ENCODE assay signal across 27 cellular contexts in genomic region chr7:133199831-133200230, GRCh38. TPM values are rescaled to one million over a fixed set of nuclear protein-coding genes. Genes with fewer than 3 reads are reported as not detected.
A peak's percentile ranks its signal among the peaks of the same experiment; 100 is the strongest.
DNase-seq lines count a peak whose midpoint lies in the region; ATAC-seq, FAIRE-seq and TF ChIP-seq lines count a peak whose summit lies in the region.
"Had no signal": no experiment of that assay in that cellular context is flagged by ENCODE, and none has a peak within 500 bp of the region (broad histone marks: within the 10 kb centered on the region; RNA-seq: fewer than 3 reads in every experiment).

No MANE protein-coding gene starts in this region.

- peaks cover 31% of the 10 kb centered on the region for H3K4me1 Mint-ChIP-seq in GM23338
- H3K4me1 Mint-ChIP-seq: CD14-positive monocyte had no signal

- TF ChIP-seq CTCF in GM23338 (conservative IDR thresholded peaks at IDR 0.05; ENCODE audit: low read depth in 2 of 2) (no peak), HEK293 (tag by site-specific recombination; IDR thresholded peaks at IDR 0.05) (no peak), H1 (IDR thresholded peaks at IDR 0.05; ENCODE audit: control extremely low read depth in 1 of 3, insufficient read depth in 1 of 3, low read depth in 1 of 3, low read length in 3 of 3) (no peak)

- H2BK12ac ChIP-seq in H1 (ENCODE audit: low read depth, low read length): 0 out of 2 replicates have a peak overlapping the region, but pooled peaks have one; percentile 64

- H3K9ac ChIP-seq in H1 (replicated peaks in 1 of 4; ENCODE audit: extremely low read depth in 1 of 4, low read depth in 3 of 4, low read length in 3 of 4): no peak overlapping the region
- H3K9ac ChIP-seq: BLaER1 treated with 17β-estradiol and CSF1 and Interleukin-3, amounts not matched to agents 10 nM and 100 nM had no signal

- H3K4ac ChIP-seq in H1 (replicated peaks; ENCODE audit: insufficient read length, low read depth, low read length): no peak overlapping the region

- no peak overlapping the region for H3K4me3 Mint-ChIP-seq in GM23338
- H3K4me3 Mint-ChIP-seq: CD14-positive monocyte; CD4-positive, alpha-beta T cell; CD8-positive, alpha-beta memory T cell; HFFc6 had no signal

- H3K23ac ChIP-seq in H1 (ENCODE audit: insufficient read length): no peak overlapping the region

- no peak for TF ChIP-seq EP300 in H1 (IDR thresholded peaks at IDR 0.05; ENCODE audit: borderline replicate concordance in 1 of 2, low read depth in 2 of 2, low read length in 2 of 2)

- 0 out of 2 replicates have a peak overlapping the region, but pooled peaks have one; percentile 55 for H2BK20ac ChIP-seq in H1 (ENCODE audit: low read length)

- H2BK15ac ChIP-seq in H1 (ENCODE audit: low read length): no peak overlapping the region

- FAIRE-seq in H1 (lab: Jason Lieb, UNC): no peak
- FAIRE-seq: A549, D721Med, GM12891, GM18507 had no signal

- H3K27me3 ChIP-seq in GM23338 (ENCODE audit: insufficient read depth): no peaks in the 10 kb centered on the region
- H3K27me3 ChIP-seq in H1 (replicated peaks in 1 of 4; ENCODE audit: control insufficient read depth in 3 of 4, extremely low read depth in 1 of 4, insufficient read depth in 3 of 4, low read length in 3 of 4): no peaks in the 10 kb centered on the region
- H3K27me3 ChIP-seq: BE2C; BLaER1 treated with 17β-estradiol and CSF1 and Interleukin-3, amounts not matched to agents 10 nM and 100 nM had no signal

- TF ChIP-seq RAD21 in H1 (IDR thresholded peaks at IDR 0.05 in 1 of 2, conservative IDR thresholded peaks at IDR 0.05 in 1 of 2; ENCODE audit: low read depth in 2 of 2, low read length in 2 of 2): no peak

- CTCF ChIA-PET in HEK293 (lab: Yijun Ruan, JAX): no interaction called here
- CTCF ChIA-PET in H1 (lab: Charles Lee; ENCODE audit: partially characterized antibody): interaction anchor here (0.8 to 2.2 kb wide), 5 partner anchors 8 to 148 kb away, joined by 3 to 7 read pairs (median 4); no protein-coding TSS in a partner anchor

- no peaks in the 10 kb centered on the region for H3K36me3 ChIP-seq in GM23338 (ENCODE audit: insufficient read depth)
- no peaks in the 10 kb centered on the region for H3K36me3 ChIP-seq in HEK293 (ENCODE audit: control insufficient read depth in 2 of 2, insufficient read depth in 1 of 2, low read length in 2 of 2)
- no peaks in the 10 kb centered on the region for H3K36me3 ChIP-seq in H1 (ENCODE audit: control insufficient read depth in 2 of 4, insufficient read depth in 4 of 4, low read length in 3 of 4)
- H3K36me3 ChIP-seq: BE2C; BLaER1 treated with 17β-estradiol and CSF1 and Interleukin-3, amounts not matched to agents 10 nM and 100 nM had no signal

- 82% methylated on average over 2 of the region's 2 CpGs; no CpG with 5 or more reads in 1 of the 2 experiments for WGBS in H1 (ENCODE audit: extremely low coverage in 1 of 2, insufficient coverage in 1 of 2, insufficient read length in 1 of 2, insufficient replicate concordance in 2 of 2, low coverage in 1 of 2, low lambda C conversion rate in 2 of 2, missing lambda C conversion rate in 1 of 2), 2 experiments

- H2AFZ ChIP-seq in GM23338 (0 out of 2 replicates have a peak overlapping the region, but pooled peaks have one; percentile 16), H1 (ENCODE audit: low read length) (0 out of 2 replicates have a peak overlapping the region, but pooled peaks have one; percentile 28)

- no peak overlapping the region for H2AK5ac ChIP-seq in H1 (ENCODE audit: low read depth, low read length)

- no peak overlapping the region for H3K56ac ChIP-seq in H1 (replicated peaks; ENCODE audit: insufficient read length, low read depth, low read length)

- DNase-seq in GM23338 (ENCODE audit: low spot score): no peak
- DNase-seq in H1 (ENCODE audit: low read depth in 1 of 2, low spot score in 2 of 2): no peak
- peak; percentile 22 for DNase-seq in myocyte (ENCODE audit: low read depth)
- no peak for DNase-seq in DMS79 (lab: John Stamatoyannopoulos, UW)
- DNase-seq in activated CD4-positive, CD25-positive, alpha-beta regulatory T cell (lab: John Stamatoyannopoulos, UW): no peak
- no peak for DNase-seq in UCSD-AML1 (lab: John Stamatoyannopoulos, UW; ENCODE audit: unreplicated experiment)
- DNase-seq: 8988T; ACHN; AML-193; BE2C; CD4-positive, alpha-beta T cell; CD8-positive, alpha-beta memory T cell; DMS 273 treated with DMSO at 0.1 percent for 48 hours; DMS79 treated with DMSO at 0.1 percent for 48 hours; GF-D8; GOT3; H7; HFFc6 had no signal

- TF ChIP-seq POLR2A in H1 (IDR thresholded peaks at IDR 0.05; ENCODE audit: control extremely low read depth in 1 of 2, low read depth in 2 of 2, low read length in 2 of 2): no peak

- no peak overlapping the region for H3K27ac Mint-ChIP-seq in GM23338
- H3K27ac Mint-ChIP-seq: CD14-positive monocyte; CD4-positive, alpha-beta T cell; CD8-positive, alpha-beta memory T cell; HFFc6 had no signal

- peak overlapping the region; percentile 60; the same call in 1 of the 2 replicates for H4K8ac ChIP-seq in H1 (ENCODE audit: extremely low read depth, insufficient read depth, low read length)

- ATAC-seq in GM23338 (no peak), HG03457 (IDR thresholded peaks at IDR 0.05; ENCODE audit: unreplicated experiment) (no peak)
- ATAC-seq: A549, HCT116 had no signal

- H3K9me3 ChIP-seq in HEK293 (ENCODE audit: control insufficient read depth, insufficient read depth, low read depth, low read length) (no peaks in the 10 kb centered on the region), H1 (ENCODE audit: insufficient read depth in 2 of 2, low read depth in 1 of 2, low read length in 1 of 2) (no peaks in the 10 kb centered on the region)
- H3K9me3 ChIP-seq: A549, BE2C had no signal

- POLR2A ChIA-PET in HEK293 (lab: Yijun Ruan, JAX): no interaction called here
- POLR2A ChIA-PET in H1 (lab: Charles Lee; ENCODE audit: partially characterized antibody): no interaction called here

- peaks cover 7% of the 10 kb centered on the region; the same call in 2 of the 3 replicates for H3K36me3 Mint-ChIP-seq in GM23338 (ENCODE audit: low read depth)
- H3K36me3 Mint-ChIP-seq: CD14-positive monocyte; CD8-positive, alpha-beta memory T cell had no signal

- H3K4me3 ChIP-seq in GM23338 (no peak overlapping the region), HEK293 (ENCODE audit: low read depth, low read length) (no peak overlapping the region), H1 (ENCODE audit: extremely low read depth in 1 of 4, insufficient read depth in 2 of 4, low read depth in 3 of 4, low read length in 4 of 4) (no peak overlapping the region)
- H3K4me3 ChIP-seq: A549; BLaER1 treated with 17β-estradiol and CSF1 and Interleukin-3, amounts not matched to agents 10 nM and 100 nM had no signal

- no peaks in the 10 kb centered on the region for H3F3A ChIP-seq in GM23338 (replicated peaks; ENCODE audit: low read depth)

- H3K4me2 ChIP-seq in GM23338: no peak overlapping the region
- H3K4me2 ChIP-seq in H1 (ENCODE audit: insufficient read depth in 1 of 2, low read depth in 2 of 2, low read length in 2 of 2): no peak overlapping the region
- H3K4me2 ChIP-seq: A549; BLaER1 treated with 17β-estradiol and CSF1 and Interleukin-3, amounts not matched to agents 10 nM and 100 nM had no signal

- peak overlapping the region; percentile 22 for H4K91ac ChIP-seq in H1 (replicated peaks; ENCODE audit: insufficient read length, low read length)

- no peak overlapping the region for H2BK120ac ChIP-seq in H1 (replicated peaks; ENCODE audit: low read depth, low read length)

- peaks cover 6% of the 10 kb centered on the region for H3K27me3 Mint-ChIP-seq in GM23338 (ENCODE audit: insufficient read depth, low read depth, poor library complexity)
- H3K27me3 Mint-ChIP-seq: CD4-positive, alpha-beta T cell had no signal

- peaks cover 19% of the 10 kb centered on the region for H3K4me1 ChIP-seq in GM23338 (ENCODE audit: insufficient read depth)
- H3K4me1 ChIP-seq in HEK293 (ENCODE audit: control insufficient read depth, insufficient read depth, low read length): no peaks in the 10 kb centered on the region
- H3K4me1 ChIP-seq in H1 (replicated peaks in 1 of 4; ENCODE audit: control insufficient read depth in 3 of 4, insufficient read depth in 4 of 4, low read length in 3 of 4): peaks cover 3 to 17% (median 9%) of the 10 kb centered on the region in 4 experiments
- H3K4me1 ChIP-seq: A549; BLaER1 treated with 17β-estradiol and CSF1 and Interleukin-3, amounts not matched to agents 10 nM and 100 nM had no signal

- H3K27ac ChIP-seq in GM23338 (ENCODE audit: low read depth) (no peak overlapping the region), HEK293 (ENCODE audit: extremely low read depth, low read depth, low read length) (no peak overlapping the region), H1 (ENCODE audit: low read depth, low read length) (no peak overlapping the region)
- H3K27ac ChIP-seq: A549; BLaER1 treated with 17β-estradiol and CSF1 and Interleukin-3, amounts not matched to agents 10 nM and 100 nM had no signal

- H2BK5ac ChIP-seq in H1 (ENCODE audit: low read depth, low read length): no peak overlapping the region

- no peak overlapping the region for H4K5ac ChIP-seq in H1 (ENCODE audit: insufficient read length, low read depth, low read length)

- no peaks in the 10 kb centered on the region for H4K20me1 ChIP-seq in GM23338 (replicated peaks; ENCODE audit: insufficient read depth)
- H4K20me1 ChIP-seq in H1 (replicated peaks in 1 of 2; ENCODE audit: control insufficient read depth in 1 of 2, insufficient read depth in 2 of 2, low read length in 2 of 2): no peaks in the 10 kb centered on the region
- H4K20me1 ChIP-seq: BLaER1 treated with 17β-estradiol and CSF1 and Interleukin-3, amounts not matched to agents 10 nM and 100 nM had no signal

- 0 out of 2 replicates have a peak, but pooled peaks cover 2% of the 10 kb centered on the region for H3K23me2 ChIP-seq in H1 (ENCODE audit: low read depth, low read length)

- H3K9me2 ChIP-seq in GM23338 (ENCODE audit: insufficient read depth): peaks cover 3% of the 10 kb centered on the region; the same call in 1 of the 2 replicates

- H3K18ac ChIP-seq in H1 (ENCODE audit: extremely low read depth, low read length): no peak overlapping the region

- H3K9me3 Mint-ChIP-seq in GM23338: peaks cover 3% of the 10 kb centered on the region
- H3K9me3 Mint-ChIP-seq: CD4-positive, alpha-beta T cell; CD8-positive, alpha-beta memory T cell; HFFc6 had no signal

- no peaks in the 10 kb centered on the region for H3K79me2 ChIP-seq in GM23338 (replicated peaks; ENCODE audit: insufficient read depth)
- no peaks in the 10 kb centered on the region for H3K79me2 ChIP-seq in H1 (ENCODE audit: control insufficient read depth in 1 of 2, insufficient read depth in 2 of 2, low read length in 2 of 2)

- H3K79me1 ChIP-seq in H1 (ENCODE audit: low read depth, low read length): no peaks in the 10 kb centered on the region

- H3K14ac ChIP-seq in H1 (ENCODE audit: insufficient read length): no peak overlapping the region

RNA-seq across cellular contexts. Expression of gene EXOC4, which starts 53.0 kb away (rescaled TPM):
- 44.6 and 52.7 TPM in 2 replicates for total RNA-seq in GM23338 (2014; rRNA removed; shearing (Covaris generic))
- polyA plus RNA-seq in GM23338 (2016; fragmentation: Nextera tagmentation; extraction: Ambion mirVana) (24.3 and 37.5 TPM in 2 replicates), H1 (2011; rRNA removed) (20.7 and 27.0 TPM in 2 replicates)
- total RNA-seq in H1 (2021; fragmentation: NEBNext Ultra II Directional; extraction: Animal tissue kit (Norgen Biotek cat#: 25700)): 67.3 and 69.1 TPM in 2 replicates
- 33.5 TPM for polyA plus RNA-seq in H1 (2011; cell fraction: cytosol; rRNA removed)
- polyA plus RNA-seq in H1 (2011; cell fraction: nucleus; rRNA removed): 28.0 TPM
- polyA plus RNA-seq in H1 (2012, experiment 1 of 2): 35.6 to 50.5 TPM (median 42.4 TPM) in 4 replicates
- 6.3 TPM for polyA plus RNA-seq in H1 (2012, experiment 2 of 2)
- 28.8 TPM for polyA plus RNA-seq in H1 (2013, experiment 1 of 2)
- polyA plus RNA-seq in H1 (2013, experiment 2 of 2): 29.6 TPM
- 164 and 189 TPM in 2 replicates for polyA minus RNA-seq in H1 (2011; rRNA and poly(A)+ RNA removed)
- 65.8 TPM for polyA minus RNA-seq in H1 (2011; cell fraction: cytosol; rRNA and poly(A)+ RNA removed)
- polyA minus RNA-seq in H1 (2011; cell fraction: nucleus; rRNA and poly(A)+ RNA removed): 349 TPM
- total RNA-seq in myocyte: 102 and 106 TPM in 2 replicates
- polyA plus RNA-seq in myocyte (2012): 61.3 TPM
